ENCODE assay signal across 12 cellular contexts in the genomic region with DNA sequence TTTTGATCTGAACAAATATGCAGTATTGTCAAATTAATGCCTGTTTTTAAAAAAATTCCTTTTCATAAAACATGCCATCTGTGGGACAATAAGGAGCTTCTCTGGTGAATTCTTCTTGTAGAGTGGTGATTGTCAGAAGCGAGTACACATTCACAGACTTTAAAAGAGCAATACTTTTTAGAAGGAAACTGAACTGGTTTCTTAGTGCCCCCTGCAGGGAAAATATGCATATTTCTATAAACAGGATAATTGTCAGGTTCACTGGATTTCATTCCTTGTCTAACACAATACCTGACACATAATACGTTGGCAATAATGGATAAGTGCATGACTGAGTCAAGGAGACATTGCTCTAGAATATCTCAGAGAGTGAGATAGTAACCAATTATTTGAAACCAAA.
DNase-seq lines count a peak whose midpoint lies in the region; ATAC-seq, FAIRE-seq and TF ChIP-seq lines count a peak whose summit lies in the region.
"Had no signal": no experiment of that assay in that cellular context is flagged by ENCODE, and none has a peak within 500 bp of the region (broad histone marks: within the 10 kb centered on the region; RNA-seq: fewer than 3 reads in every experiment).

No MANE protein-coding gene starts in this region.

- H3K4me3 Mint-ChIP-seq in naive thymus-derived CD8-positive, alpha-beta T cell: no peak overlapping the region
- H3K4me3 Mint-ChIP-seq: natural killer cell treated with Interleukin-12 subunit alpha and Interleukin-12 subunit beta and Interleukin-15 and Interleukin-18, amount 100 ng/mL, for 72 hours; T-helper 2 cell treated with Interferon-gamma antibody and Interleukin-4, amounts not matched to agents 5 μg/mL and 100 μg/mL, for 36 hours had no signal

- H3K36me3 Mint-ChIP-seq in naive thymus-derived CD8-positive, alpha-beta T cell: no peaks in the 10 kb centered on the region
- H3K36me3 Mint-ChIP-seq: natural killer cell treated with Interleukin-12 subunit alpha and Interleukin-12 subunit beta and Interleukin-15 and Interleukin-18, amount 100 ng/mL, for 72 hours had no signal

- POLR2A ChIA-PET in K562 (lab: Yijun Ruan, JAX): no interaction called here
- POLR2A ChIA-PET in naive thymus-derived CD8-positive, alpha-beta T cell (lab: Charles Lee): no interaction called here

- no peak overlapping the region for H3K4me3 ChIP-seq in K562
- H3K4me3 ChIP-seq in small intestine (ENCODE audit: low read depth in 1 of 2, low read length in 2 of 2): no peak overlapping the region

- H3K9me3 Mint-ChIP-seq in naive thymus-derived CD8-positive, alpha-beta T cell: no peaks in the 10 kb centered on the region
- H3K9me3 Mint-ChIP-seq: natural killer cell treated with Interleukin-12 subunit alpha and Interleukin-12 subunit beta and Interleukin-15 and Interleukin-18, amount 100 ng/mL, for 72 hours; T-helper 2 cell treated with Interferon-gamma antibody and Interleukin-4, amounts not matched to agents 5 μg/mL and 100 μg/mL, for 36 hours had no signal

- TF ChIP-seq CTCF in LNCAP (IDR thresholded peaks at IDR 0.05): peak; percentile 51
- TF ChIP-seq CTCF in K562 (IDR thresholded peaks at IDR 0.05 in 2 of 3, conservative IDR thresholded peaks at IDR 0.05 in 1 of 3; ENCODE audit: insufficient read depth in 2 of 3, low read depth in 1 of 3, low read length in 3 of 3): peak in 2 of 3 experiments; percentile 28 to 52; a peak in 3 of 6 replicates

- no peak overlapping the region for H3K9ac ChIP-seq in K562 (ENCODE audit: insufficient read depth in 1 of 2, low read depth in 2 of 2, low read length in 2 of 2)

- H3K27me3 ChIP-seq in K562 (ENCODE audit: control insufficient read depth in 2 of 2, insufficient read depth in 2 of 2, low read length in 2 of 2): no peaks in the 10 kb centered on the region
- no peaks in the 10 kb centered on the region for H3K27me3 ChIP-seq in small intestine (ENCODE audit: control insufficient read depth in 2 of 2, insufficient read depth in 2 of 2, low read length in 2 of 2)

- 0% methylated on average over 2 of the region's 2 CpGs for WGBS in K562 (ENCODE audit: insufficient coverage, low coverage, missing lambda C conversion rate)
- WGBS in small intestine, 3 donors: 34 to 48% (median 36%) methylated on average over 2 of the region's 2 CpGs

- H3K4me1 ChIP-seq in K562 (replicated peaks in 1 of 2; ENCODE audit: control insufficient read depth in 2 of 2, insufficient read depth in 2 of 2, low read length in 2 of 2): no peaks in the 10 kb centered on the region
- H3K4me1 ChIP-seq in small intestine (ENCODE audit: control insufficient read depth in 2 of 2, insufficient read depth in 1 of 2, low read depth in 1 of 2, low read length in 1 of 2): no peaks in the 10 kb centered on the region

- H3K27me3 Mint-ChIP-seq in naive thymus-derived CD8-positive, alpha-beta T cell: peaks cover 2 to 20% (median 6%) of the 10 kb centered on the region in 5 donors

- in situ Hi-C loops in K562 (cut with MboI): no loop called here

- CTCF ChIA-PET in K562 (lab: Yijun Ruan, JAX; ENCODE audit: low intra/inter-chr PET ratio): interaction anchor here (1.2 kb wide), 1 partner anchor 174 kb away, joined by 3 read pairs; no protein-coding TSS in a partner anchor

- FAIRE-seq in K562 (lab: Jason Lieb, UNC) (no peak), small intestine (lab: Jason Lieb, UNC) (no peak)
- FAIRE-seq: G401.6 had no signal

- H3K4me1 Mint-ChIP-seq in naive thymus-derived CD8-positive, alpha-beta T cell: peaks cover 0 to 2% (median 0%) of the 10 kb centered on the region in 4 donors

- intact Hi-C loops in K562 (cut with micrococcal nuclease): loop anchor here (1.0 kb wide), 1 partner anchor 497 kb away; no protein-coding TSS in a partner anchor

- TF ChIP-seq EP300 in K562 (IDR thresholded peaks at IDR 0.05; ENCODE audit: low read length): no peak

- peak; percentile 29 for DNase-seq in COLO829 (ENCODE audit: low spot score)
- peak in 2 of 4 experiments; percentile 3 to 15 for DNase-seq in K562 (ENCODE audit: extremely low read depth in 1 of 4, low spot score in 3 of 4)
- peak; percentile 12 for DNase-seq in medulla oblongata (ENCODE audit: extremely low spot score)
- DNase-seq in stimulated activated CD4-positive, alpha-beta T cell treated with anti-CD3 and anti-CD28 coated beads, Interleukin-2, amount 100 ng/mL, for 48 hours: no peak
- DNase-seq in naive thymus-derived CD8-positive, alpha-beta T cell: no peak
- DNase-seq in small intestine: no peak
- DNase-seq in activated naive CD4-positive, alpha-beta T cell treated with Interleukin-2 at 50 U/mL for 16 hours: no peak
- DNase-seq: activated T-cell treated with anti-CD3 and anti-CD28 coated beads, Interleukin-2, amount 50 U/mL, for 48 hours had no signal

- H4K20me1 ChIP-seq in K562 (replicated peaks; ENCODE audit: control insufficient read depth, insufficient read depth, low read length): no peaks in the 10 kb centered on the region

- BruUV-seq in K562 (replicated peaks; lab: Mats Ljungman, UMichigan): no TSS peak

- H3K36me3 ChIP-seq in K562 (ENCODE audit: control insufficient read depth, insufficient read depth, low read length) (no peaks in the 10 kb centered on the region), small intestine (ENCODE audit: control insufficient read depth in 2 of 2, insufficient read depth in 2 of 2, low read length in 2 of 2) (no peaks in the 10 kb centered on the region)

- H3K9me1 ChIP-seq in K562 (ENCODE audit: control insufficient read depth, insufficient read depth, low read length): no peaks in the 10 kb centered on the region

- peak; percentile 45 to 50 for TF ChIP-seq RAD21 in K562 (CRISPR knock-in tag; conservative IDR thresholded peaks at IDR 0.05 in 1 of 2, IDR thresholded peaks at IDR 0.05 in 1 of 2)

- H3K27ac ChIP-seq in K562 (ENCODE audit: extremely low read depth, low read depth, low read length) (no peak overlapping the region), small intestine (ENCODE audit: low read depth in 1 of 2, low read length in 1 of 2) (no peak overlapping the region)

- no peak overlapping the region for H3K27ac Mint-ChIP-seq in naive thymus-derived CD8-positive, alpha-beta T cell
- H3K27ac Mint-ChIP-seq: natural killer cell treated with Interleukin-12 subunit alpha and Interleukin-12 subunit beta and Interleukin-15 and Interleukin-18, amount 100 ng/mL, for 72 hours; T-helper 2 cell treated with Interferon-gamma antibody and Interleukin-4, amounts not matched to agents 5 μg/mL and 100 μg/mL, for 36 hours had no signal

- peak; percentile 34; the same call in 1 of the 3 replicates for ATAC-seq in K562
- no peak for ATAC-seq in naive thymus-derived CD8-positive, alpha-beta T cell
- ATAC-seq: natural killer cell treated with Interleukin-12 subunit alpha and Interleukin-12 subunit beta and Interleukin-15 and Interleukin-18, amount 100 ng/mL, for 72 hours had no signal

- TF ChIP-seq POLR2A in K562 (conservative IDR thresholded peaks at IDR 0.05): no peak

- no peak overlapping the region for H2AFZ ChIP-seq in K562 (ENCODE audit: low read depth, low read length)

- H3K79me2 ChIP-seq in K562 (ENCODE audit: control insufficient read depth, insufficient read depth, low read length): no peaks in the 10 kb centered on the region

- no peaks in the 10 kb centered on the region for H3K9me3 ChIP-seq in K562 (replicated peaks; ENCODE audit: control insufficient read depth, insufficient read depth, low read depth, low read length)
- no peaks in the 10 kb centered on the region for H3K9me3 ChIP-seq in small intestine (ENCODE audit: control insufficient read depth, low read depth)

- no peak overlapping the region for H3K4me2 ChIP-seq in K562 (ENCODE audit: insufficient read depth, low read length)

TF ChIP-seq in K562, 482 proteins besides CTCF, POLR2A, EP300 and RAD21 (continues in another document):
- TF ChIP-seq NR2C2 (CRISPR knock-in tag; IDR thresholded peaks at IDR 0.05) (no peak), NR2C2 (tag; IDR thresholded peaks at IDR 0.05) (no peak), XRCC4 (IDR thresholded peaks at IDR 0.05; ENCODE audit: extremely low read depth, insufficient read depth, insufficient read length) (no peak), CHCHD3 (CRISPR knock-in tag; IDR thresholded peaks at IDR 0.05) (no peak), FOSL1 (tag; conservative IDR thresholded peaks at IDR 0.05) (no peak), ILF3 (IDR thresholded peaks at IDR 0.05; ENCODE audit: borderline replicate concordance) (no peak), TCF7 (IDR thresholded peaks at IDR 0.05; ENCODE audit: borderline replicate concordance) (no peak), NBN (IDR thresholded peaks at IDR 0.05; ENCODE audit: low read depth) (no peak)
- TF ChIP-seq, protein P1, sequence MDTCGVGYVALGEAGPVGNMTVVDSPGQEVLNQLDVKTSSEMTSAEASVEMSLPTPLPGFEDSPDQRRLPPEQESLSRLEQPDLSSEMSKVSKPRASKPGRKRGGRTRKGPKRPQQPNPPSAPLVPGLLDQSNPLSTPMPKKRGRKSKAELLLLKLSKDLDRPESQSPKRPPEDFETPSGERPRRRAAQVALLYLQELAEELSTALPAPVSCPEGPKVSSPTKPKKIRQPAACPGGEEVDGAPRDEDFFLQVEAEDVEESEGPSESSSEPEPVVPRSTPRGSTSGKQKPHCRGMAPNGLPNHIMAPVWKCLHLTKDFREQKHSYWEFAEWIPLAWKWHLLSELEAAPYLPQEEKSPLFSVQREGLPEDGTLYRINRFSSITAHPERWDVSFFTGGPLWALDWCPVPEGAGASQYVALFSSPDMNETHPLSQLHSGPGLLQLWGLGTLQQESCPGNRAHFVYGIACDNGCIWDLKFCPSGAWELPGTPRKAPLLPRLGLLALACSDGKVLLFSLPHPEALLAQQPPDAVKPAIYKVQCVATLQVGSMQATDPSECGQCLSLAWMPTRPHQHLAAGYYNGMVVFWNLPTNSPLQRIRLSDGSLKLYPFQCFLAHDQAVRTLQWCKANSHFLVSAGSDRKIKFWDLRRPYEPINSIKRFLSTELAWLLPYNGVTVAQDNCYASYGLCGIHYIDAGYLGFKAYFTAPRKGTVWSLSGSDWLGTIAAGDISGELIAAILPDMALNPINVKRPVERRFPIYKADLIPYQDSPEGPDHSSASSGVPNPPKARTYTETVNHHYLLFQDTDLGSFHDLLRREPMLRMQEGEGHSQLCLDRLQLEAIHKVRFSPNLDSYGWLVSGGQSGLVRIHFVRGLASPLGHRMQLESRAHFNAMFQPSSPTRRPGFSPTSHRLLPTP (IDR thresholded peaks at IDR 0.05; ENCODE audit: borderline replicate concordance, extremely low read depth, insufficient read length): no peak
- TF ChIP-seq, protein P2, sequence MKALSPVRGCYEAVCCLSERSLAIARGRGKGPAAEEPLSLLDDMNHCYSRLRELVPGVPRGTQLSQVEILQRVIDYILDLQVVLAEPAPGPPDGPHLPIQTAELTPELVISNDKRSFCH (CRISPR knock-in tag; IDR thresholded peaks at IDR 0.05): no peak
- TF ChIP-seq, protein P2 (tag; IDR thresholded peaks at IDR 0.05): no peak

Comparison
In these comparisons a context has a peak if more than half of its experiments do, and no peak if none do; other contexts are left out.
1. DNase-seq: peak in COLO829 (single experiment) and medulla oblongata (single experiment); none in stimulated activated CD4-positive, alpha-beta T cell treated with anti-CD3 and anti-CD28 coated beads, Interleukin-2, amount 100 ng/mL, for 48 hours (0 of 2), naive thymus-derived CD8-positive, alpha-beta T cell (0 of 10), small intestine (single experiment) and activated naive CD4-positive, alpha-beta T cell treated with Interleukin-2 at 50 U/mL for 16 hours (single experiment).